15 cellular contexts compared by ENCODE assay signal in the genomic region with DNA sequence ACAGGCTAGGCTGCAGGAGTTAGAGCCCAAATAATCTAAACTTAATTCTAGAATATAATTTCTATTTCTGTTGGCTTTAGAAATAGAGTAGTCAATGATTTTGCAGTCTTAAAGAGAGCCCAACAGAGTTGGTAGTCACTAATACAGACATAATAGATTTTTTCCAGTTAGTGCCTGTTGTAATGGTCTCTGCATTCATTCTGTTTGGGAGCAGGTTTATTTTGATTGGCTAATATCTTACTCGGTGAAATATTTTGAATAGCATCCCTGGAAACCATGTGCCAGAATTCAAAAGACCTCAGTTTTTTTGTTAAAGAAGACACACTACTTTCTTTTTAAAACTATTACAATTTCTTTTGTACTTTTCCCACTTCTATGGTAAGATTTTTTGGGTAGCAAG.
DNase-seq lines count a peak whose midpoint lies in the region; ATAC-seq and TF ChIP-seq lines count a peak whose summit lies in the region.
"Had no signal": no experiment of that assay in that cellular context is flagged by ENCODE, and none has a peak within 500 bp of the region (broad histone marks: within the 10 kb centered on the region; RNA-seq: fewer than 3 reads in every experiment).

No MANE protein-coding gene starts in this region.

- H3K4me1 ChIP-seq in A673 (ENCODE audit: insufficient read depth, low read length, poor library complexity, severe bottlenecking) = peaks cover 14% of the 10 kb centered on the region
- H3K4me1 ChIP-seq in IMR-90 (ENCODE audit: control insufficient read depth, insufficient read depth, low read length) = peaks cover 5% of the 10 kb centered on the region
- peaks cover 0 to 4% (median 0%) of the 10 kb centered on the region in 3 donors for H3K4me1 ChIP-seq in skeletal muscle tissue (ENCODE audit: control insufficient read depth in 3 of 3, insufficient read depth in 3 of 3, low read length in 3 of 3)
- H3K4me1 ChIP-seq: BLaER1, Caco-2 had no signal

- H4K5ac ChIP-seq in IMR-90 (ENCODE audit: low read depth, low read length) = no peak overlapping the region

- no peaks in the 10 kb centered on the region for H3K9me3 ChIP-seq in A673 (ENCODE audit: low read depth, low read length, poor library complexity, severe bottlenecking)
- H3K9me3 ChIP-seq in IMR-90 (ENCODE audit: control insufficient read depth, insufficient read depth, low read length) = 0 out of 2 replicates have a peak, but pooled peaks cover 3% of the 10 kb centered on the region
- H3K9me3 ChIP-seq in skeletal muscle tissue (ENCODE audit: control insufficient read depth in 3 of 3, low read length in 3 of 3) = no peaks in the 10 kb centered on the region
- H3K9me3 ChIP-seq: BLaER1, Caco-2 had no signal

- no peak overlapping the region for H4K91ac ChIP-seq in IMR-90 (ENCODE audit: insufficient read depth, low read depth, low read length)

- dilution Hi-C loops in IMR-90 (cut with HindIII; ENCODE audit: low sequenced_read_pairs, unreplicated experiment) = no loop called here

- TF ChIP-seq POLR2A in IMR-90 (IDR thresholded peaks at IDR 0.05; ENCODE audit: low read depth, low read length) = no peak

- H3K18ac ChIP-seq in IMR-90 (ENCODE audit: low read depth, low read length) = no peak overlapping the region

- no peak overlapping the region for H2AK9ac ChIP-seq in IMR-90 (replicated peaks; ENCODE audit: low read depth, low read length, poor library complexity)

- H3K9me1 ChIP-seq in IMR-90 (ENCODE audit: insufficient read depth, low read length) = peaks cover 16% of the 10 kb centered on the region

- no peak overlapping the region for H3K4me2 ChIP-seq in IMR-90 (ENCODE audit: low read depth, low read length)
- H3K4me2 ChIP-seq: BLaER1 had no signal

- intact Hi-C loops in A673 (cut with micrococcal nuclease; ENCODE audit: unreplicated experiment) (no loop called here), IMR-90 (cut with micrococcal nuclease) (loop anchor here (5.0 kb wide), 1 partner anchor 105 kb away; the partner anchor contains the start of gene RASGRF2)

- H2BK120ac ChIP-seq in IMR-90 (ENCODE audit: low read depth, low read length) = no peak overlapping the region

- POLR2A ChIA-PET in A673 (lab: Charles Lee; ENCODE audit: low non-redundant PET) (no interaction called here), IMR-90 (lab: Charles Lee; ENCODE audit: unreplicated experiment) (no interaction called here)

- ATAC-seq in IMR-90 (ENCODE audit: low read depth) (peak; percentile 64), HG03159 (IDR thresholded peaks at IDR 0.05; ENCODE audit: unreplicated experiment) (no peak)
- ATAC-seq: HepG2 had no signal

- no peak overlapping the region for H3K9ac ChIP-seq in IMR-90 (ENCODE audit: low read depth, low read length)
- no peak overlapping the region for H3K9ac ChIP-seq in skeletal muscle tissue (ENCODE audit: low read depth in 1 of 3, low read length in 3 of 3)
- H3K9ac ChIP-seq: BLaER1 had no signal

- peak overlapping the region; percentile 70 for H3K27ac ChIP-seq in A673 (ENCODE audit: low read depth, low read length, poor library complexity, severe bottlenecking)
- H3K27ac ChIP-seq in IMR-90 (ENCODE audit: insufficient read depth, low read length) = no peak overlapping the region
- peak overlapping the region; percentile 52 for H3K27ac ChIP-seq in skeletal muscle tissue (ENCODE audit: low read depth, low read length)
- H3K27ac ChIP-seq: BLaER1 had no signal

- DNase-seq in A673 (ENCODE audit: low spot score) (no peak), IMR-90 (no peak), fibroblast of the aortic adventitia (ENCODE audit: low read depth) (peak; percentile 14), HCEC 1CT (no peak)
- DNase-seq: AML-193; Caco-2; CD8-positive, alpha-beta memory T cell; DND-41; GDM1; GOT3; H9 had no signal

- no peak overlapping the region for H2BK5ac ChIP-seq in IMR-90 (ENCODE audit: low read depth, low read length, poor library complexity, severe bottlenecking)

- in situ Hi-C loops in IMR-90 (cut with MboI; ENCODE audit: low sequenced_read_pairs) = no loop called here

- no peak for TF ChIP-seq RAD21 in IMR-90 (IDR thresholded peaks at IDR 0.05; ENCODE audit: low read length)

- H3K4me3 ChIP-seq in A673 (ENCODE audit: low read depth, low read length, poor library complexity, severe bottlenecking) (no peak overlapping the region), IMR-90 (ENCODE audit: insufficient read depth, low read depth, low read length) (no peak overlapping the region), fibroblast of the aortic adventitia (ENCODE audit: low read depth, low read length) (no peak overlapping the region), skeletal muscle tissue (ENCODE audit: low read length in 3 of 3) (no peak overlapping the region)
- H3K4me3 ChIP-seq: BLaER1 had no signal

- H3K79me1 ChIP-seq in IMR-90 (ENCODE audit: low read depth in 1 of 2, low read length in 2 of 2) = peaks cover 7 to 60% of the 10 kb centered on the region in 2 experiments; a peak in 2 of 4 replicates

- H4K8ac ChIP-seq in IMR-90 (ENCODE audit: low read depth in 2 of 2, low read length in 2 of 2) = no peak overlapping the region

- H2BK15ac ChIP-seq in IMR-90 (ENCODE audit: low read depth, low read length) = no peak overlapping the region

- no peaks in the 10 kb centered on the region for H3K36me3 ChIP-seq in A673 (ENCODE audit: insufficient read depth, low read length, poor library complexity, severe bottlenecking)
- no peaks in the 10 kb centered on the region; the same call in 1 of the 2 replicates for H3K36me3 ChIP-seq in IMR-90 (ENCODE audit: control insufficient read depth, insufficient read depth, low read length)
- H3K36me3 ChIP-seq in skeletal muscle tissue (ENCODE audit: control insufficient read depth in 3 of 3, insufficient read depth in 3 of 3, low read length in 3 of 3) = no peaks in the 10 kb centered on the region
- H3K36me3 ChIP-seq: BLaER1 had no signal

- no peak overlapping the region for H2AK5ac ChIP-seq in IMR-90 (ENCODE audit: low read depth, low read length)

- H3K14ac ChIP-seq in IMR-90 (replicated peaks; ENCODE audit: low read depth, low read length) = no peak overlapping the region

- H3K56ac ChIP-seq in IMR-90 (ENCODE audit: extremely low read depth, insufficient read depth, low read length) = no peak overlapping the region

- TF ChIP-seq CTCF in A673 (conservative IDR thresholded peaks at IDR 0.05; ENCODE audit: low read depth, low read length) (no peak), IMR-90 (conservative IDR thresholded peaks at IDR 0.05; ENCODE audit: low read depth, low read length) (no peak), fibroblast of the aortic adventitia (IDR thresholded peaks at IDR 0.05; ENCODE audit: insufficient read depth, low read length) (no peak)

- H4K20me1 ChIP-seq in IMR-90 (ENCODE audit: insufficient read depth, low read length) = no peaks in the 10 kb centered on the region; the same call in 1 of the 2 replicates
- H4K20me1 ChIP-seq: BLaER1 had no signal

- H3K27me3 ChIP-seq in A673 (replicated peaks; ENCODE audit: insufficient read depth, low read depth, low read length, poor library complexity) = no peaks in the 10 kb centered on the region
- no peaks in the 10 kb centered on the region for H3K27me3 ChIP-seq in IMR-90 (ENCODE audit: control insufficient read depth, insufficient read depth, low read length)
- no peaks in the 10 kb centered on the region for H3K27me3 ChIP-seq in skeletal muscle tissue (ENCODE audit: control insufficient read depth in 3 of 3, insufficient read depth in 3 of 3, low read length in 3 of 3)
- H3K27me3 ChIP-seq: BLaER1 had no signal

- H2AFZ ChIP-seq in IMR-90 (replicated peaks; ENCODE audit: low read length, poor library complexity) = no peak overlapping the region

- WGBS in IMR-90 (ENCODE audit: extremely low coverage in 2 of 2, insufficient read length in 1 of 2), 2 experiments = no CpG with 5 or more reads among the region's 1 CpG

- no peak overlapping the region for H2BK20ac ChIP-seq in IMR-90 (ENCODE audit: low read depth, low read length)

- CTCF ChIA-PET in A673 (lab: Charles Lee) = no interaction called here
- CTCF ChIA-PET in IMR-90 (lab: Yijun Ruan, JAX) = no interaction called here

- H3K4ac ChIP-seq in IMR-90 (ENCODE audit: low read depth, low read length) = no peak overlapping the region

- H3K23ac ChIP-seq in IMR-90 (ENCODE audit: low read depth, low read length) = no peak overlapping the region

- BruUV-seq in A673 (replicated peaks; lab: Mats Ljungman, UMichigan) = TSS peak; percentile 97
- BruUV-seq in IMR-90 (replicated peaks; lab: Mats Ljungman, UMichigan) = no TSS peak

TF ChIP-seq in IMR-90, 13 proteins besides CTCF, POLR2A, EP300 and RAD21 (continues in another document):
- TF ChIP-seq CEBPB (IDR thresholded peaks at IDR 0.05; ENCODE audit: low read depth, low read length) = no peak
- TF ChIP-seq FOS (IDR thresholded peaks at IDR 0.05; ENCODE audit: low read depth, low read length) = no peak
- no peak for TF ChIP-seq CHD1 (IDR thresholded peaks at IDR 0.05; ENCODE audit: low read depth, low read length)
- TF ChIP-seq, protein P1, sequence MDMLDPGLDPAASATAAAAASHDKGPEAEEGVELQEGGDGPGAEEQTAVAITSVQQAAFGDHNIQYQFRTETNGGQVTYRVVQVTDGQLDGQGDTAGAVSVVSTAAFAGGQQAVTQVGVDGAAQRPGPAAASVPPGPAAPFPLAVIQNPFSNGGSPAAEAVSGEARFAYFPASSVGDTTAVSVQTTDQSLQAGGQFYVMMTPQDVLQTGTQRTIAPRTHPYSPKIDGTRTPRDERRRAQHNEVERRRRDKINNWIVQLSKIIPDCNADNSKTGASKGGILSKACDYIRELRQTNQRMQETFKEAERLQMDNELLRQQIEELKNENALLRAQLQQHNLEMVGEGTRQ (IDR thresholded peaks at IDR 0.05; ENCODE audit: low read depth, low read length) = no peak
- TF ChIP-seq BHLHE40 (IDR thresholded peaks at IDR 0.05; ENCODE audit: low read depth, low read length) = no peak
- no peak for TF ChIP-seq RCOR1 (IDR thresholded peaks at IDR 0.05; ENCODE audit: insufficient replicate concordance, low read length)
- no peak for TF ChIP-seq ELK1 (IDR thresholded peaks at IDR 0.05; ENCODE audit: borderline replicate concordance, low read depth, low read length)
- no peak for TF ChIP-seq MAZ (IDR thresholded peaks at IDR 0.05; ENCODE audit: borderline replicate concordance, low read depth, low read length)
- no peak for TF ChIP-seq NFE2L2 (IDR thresholded peaks at IDR 0.05; ENCODE audit: low read depth, low read length)
- no peak for TF ChIP-seq MAFK (IDR thresholded peaks at IDR 0.05; ENCODE audit: low read depth, low read length)
- TF ChIP-seq MXI1 (IDR thresholded peaks at IDR 0.05; ENCODE audit: borderline replicate concordance, low read depth, low read length) = no peak
